31 cellular contexts compared by ENCODE assay signal in the genomic region with DNA sequence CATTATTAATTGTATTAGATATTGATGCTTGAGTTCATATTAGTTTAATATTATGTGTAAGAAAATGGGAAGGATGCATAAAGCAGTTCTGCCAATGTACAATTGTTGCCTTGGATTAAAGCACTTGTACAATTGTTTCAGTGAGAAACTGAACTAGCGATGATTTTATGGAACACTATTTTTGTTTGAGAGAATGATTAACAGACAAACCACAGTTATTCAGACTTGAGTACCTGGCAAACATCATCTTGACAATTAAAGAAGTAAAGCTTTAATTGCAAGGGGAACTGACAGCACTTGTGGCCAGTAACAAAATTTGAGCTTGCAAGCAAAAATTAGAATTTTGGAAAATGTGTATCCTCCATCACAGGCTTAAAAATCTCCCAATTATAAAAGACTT.
"Had no signal": no experiment of that assay in that cellular context is flagged by ENCODE, and none has a peak within 500 bp of the region (broad histone marks: within the 10 kb centered on the region; RNA-seq: fewer than 3 reads in every experiment).

No MANE protein-coding gene starts in this region.

- H3K4me1 ChIP-seq: heart right ventricle, left lung, lower lobe of right lung, neural progenitor cell, spleen, tibial nerve, uterus had no signal

- H3K9me3 Mint-ChIP-seq: mesothelial cell of epicardium; nephron progenitor cell; stimulated activated memory B cell treated with anti-CD40 and anti-IgM and Interleukin-4, amounts not matched to agents 10 μg/mL and 1 μg/mL and 100 μg/mL, for 72 hours had no signal

- H3K4me1 Mint-ChIP-seq: naive B cell; natural killer cell; nephron progenitor cell; neural progenitor cell; stimulated activated memory B cell treated with anti-CD40 and anti-IgM and Interleukin-4, amounts not matched to agents 10 μg/mL and 1 μg/mL and 100 μg/mL, for 72 hours; stimulated activated naive CD8-positive, alpha-beta T cell treated with anti-CD3 and anti-CD28 coated beads, Interleukin-15, amount 100 ng/mL, for 72 hours had no signal

- H3K9ac ChIP-seq: neural progenitor cell had no signal

- ATAC-seq: heart right ventricle; left colon; left lung; lower lobe of right lung; natural killer cell; right cardiac atrium; sciatic nerve; stimulated activated memory B cell treated with anti-CD40 and anti-IgM and Interleukin-4, amounts not matched to agents 10 μg/mL and 1 μg/mL and 100 μg/mL, for 72 hours; stimulated activated naive CD8-positive, alpha-beta T cell treated with anti-CD3 and anti-CD28 coated beads, Interleukin-15, amount 100 ng/mL, for 72 hours had no signal

- H3K27ac Mint-ChIP-seq: mesothelial cell of epicardium; naive B cell; natural killer cell; nephron progenitor cell; neural progenitor cell; progenitor cell of endocrine pancreas; stimulated activated memory B cell treated with anti-CD40 and anti-IgM and Interleukin-4, amounts not matched to agents 10 μg/mL and 1 μg/mL and 100 μg/mL, for 72 hours; stimulated activated naive CD8-positive, alpha-beta T cell treated with anti-CD3 and anti-CD28 coated beads, Interleukin-15, amount 100 ng/mL, for 72 hours; type B pancreatic cell had no signal

- H3K27me3 ChIP-seq: heart right ventricle, hepatocyte, left lung, neural progenitor cell, neutrophil, ovary, spleen, tibial nerve, uterus had no signal

- DNase-seq: heart right ventricle; islet precursor cell; left colon; left lung; lower lobe of right lung; mammary epithelial cell; mesendoderm; naive B cell; natural killer cell; nephron progenitor cell; occipital lobe; ovary; retina; right cardiac atrium; spleen; stimulated activated CD4-positive, alpha-beta T cell treated with anti-CD3 and anti-CD28 coated beads, Interleukin-4, amount 100 ng/mL, for 4 hours; stimulated activated CD8-positive, alpha-beta memory T cell treated with anti-CD3 and anti-CD28 coated beads, Interleukin-4, amount 100 ng/mL, for 48 hours; stimulated activated naive CD4-positive, alpha-beta T cell treated with Interleukin-2 at 50 U/mL for 16 hours; stimulated activated naive CD8-positive, alpha-beta T cell treated with anti-CD3 and anti-CD28 coated beads, Interleukin-15, amount 100 ng/mL, for 72 hours; substantia nigra; uterus had no signal

- H2AFZ ChIP-seq: hepatocyte, neural progenitor cell had no signal

- H3K4me3 ChIP-seq: heart right ventricle, hepatocyte, left lung, lower lobe of right lung, neural progenitor cell, ovary, skin epidermis, spleen, tibial nerve, uterus had no signal

- H3K36me3 ChIP-seq: heart right ventricle, left lung, lower lobe of right lung, neural progenitor cell, neutrophil, ovary, spleen, tibial nerve, uterus had no signal

- H3K9me3 ChIP-seq: heart right ventricle, left lung, lower lobe of right lung, neutrophil, ovary, spleen, tibial nerve, uterus had no signal

- H3K27ac ChIP-seq: heart right ventricle, hepatocyte, left lung, lower lobe of right lung, neural progenitor cell, neutrophil, ovary, skin epidermis, spleen, tibial nerve, uterus had no signal

- H3K4me2 ChIP-seq: hepatocyte, neural progenitor cell had no signal

- H3K27me3 Mint-ChIP-seq: naive B cell; progenitor cell of endocrine pancreas; stimulated activated memory B cell treated with anti-CD40 and anti-IgM and Interleukin-4, amounts not matched to agents 10 μg/mL and 1 μg/mL and 100 μg/mL, for 72 hours; stimulated activated naive CD8-positive, alpha-beta T cell treated with anti-CD3 and anti-CD28 coated beads, Interleukin-15, amount 100 ng/mL, for 72 hours; type B pancreatic cell had no signal

- H3K36me3 Mint-ChIP-seq: mesothelial cell of epicardium; naive B cell; natural killer cell; neural progenitor cell; stimulated activated memory B cell treated with anti-CD40 and anti-IgM and Interleukin-4, amounts not matched to agents 10 μg/mL and 1 μg/mL and 100 μg/mL, for 72 hours; type B pancreatic cell had no signal

- H3K4me3 Mint-ChIP-seq: mesothelial cell of epicardium; naive B cell; natural killer cell; nephron progenitor cell; neural progenitor cell; stimulated activated memory B cell treated with anti-CD40 and anti-IgM and Interleukin-4, amounts not matched to agents 10 μg/mL and 1 μg/mL and 100 μg/mL, for 72 hours; stimulated activated naive CD8-positive, alpha-beta T cell treated with anti-CD3 and anti-CD28 coated beads, Interleukin-15, amount 100 ng/mL, for 72 hours; type B pancreatic cell had no signal

- H3K79me2 ChIP-seq: hepatocyte had no signal
